In genomic region chr14:76755610-76756390, GRCh38 we compare ENCODE assay signal across 24 cellular contexts.
"Had no signal": no experiment of that assay in that cellular context is flagged by ENCODE, and none has a peak within 500 bp of the region (broad histone marks: within the 10 kb centered on the region; RNA-seq: fewer than 3 reads in every experiment).

No MANE protein-coding gene starts in this region.

- H3K27me3 ChIP-seq: ovary, right lobe of liver, testis, vagina had no signal

- DNase-seq: activated B cell treated with CpG ODN at 0.5 μM for 24 hours; activated CD4-positive, alpha-beta memory T cell treated with anti-CD3 and anti-CD28 coated beads, Interleukin-2, amount 10 ng/mL, durations not matched to agents 7 days and 5 days; activated CD4-positive, alpha-beta T cell treated with anti-CD3 and anti-CD28 coated beads for 4 hours; activated effector memory CD4-positive, alpha-beta T cell treated with anti-CD3 and anti-CD28 coated beads, Interleukin-2, amount 50 U/mL, for 16 hours; activated naive CD4-positive, alpha-beta T cell treated with anti-CD3 and anti-CD28 coated beads, Interleukin-2, amount 10 ng/mL, durations not matched to agents 7 days and 5 days; activated T-cell treated with anti-CD3 and anti-CD28 coated beads, Interleukin-2, amount 50 U/mL, for 72 hours; amygdala; cerebellar nuclear complex; cortex of kidney; effector CD4-positive, alpha-beta T cell; heart right ventricle; left cardiac atrium; naive thymus-derived CD4-positive, alpha-beta T cell; ovary; right lobe of liver; small intestine; stimulated activated CD4-positive, alpha-beta T cell treated with anti-CD3 and anti-CD28 coated beads, Interleukin-2, amount 100 ng/mL, for 24 hours; T1000; testis; trophoblast cell had no signal

- H3K27ac Mint-ChIP-seq: activated B cell treated with CpG ODN at 0.5 μM for 24 hours; activated CD4-positive, alpha-beta memory T cell treated with anti-CD3 and anti-CD28 coated beads, Interleukin-2, amount 10 ng/mL, durations not matched to agents 7 days and 5 days; activated naive CD4-positive, alpha-beta T cell treated with anti-CD3 and anti-CD28 coated beads, Interleukin-2, amount 10 ng/mL, durations not matched to agents 7 days and 5 days; activated T-cell treated with anti-CD3 and anti-CD28 coated beads, Interleukin-2, amount 50 U/mL, for 72 hours; memory B cell; naive thymus-derived CD4-positive, alpha-beta T cell; stimulated activated memory B cell treated with anti-CD40 and anti-IgM and Interleukin-4, amounts not matched to agents 10 μg/mL and 1 μg/mL and 100 μg/mL, for 72 hours; T-helper 1 cell treated with Interleukin-12 subunit alpha and Interleukin-12 subunit beta and Interleukin-4 antibody, amounts not matched to agents 30 μg/mL and 1 μg/mL, for 36 hours had no signal

- H3K4me3 ChIP-seq: heart right ventricle, ovary, right lobe of liver, testis, vagina had no signal

- H3K4me3 Mint-ChIP-seq: activated B cell treated with CpG ODN at 0.5 μM for 24 hours; activated CD4-positive, alpha-beta memory T cell treated with anti-CD3 and anti-CD28 coated beads, Interleukin-2, amount 10 ng/mL, durations not matched to agents 7 days and 5 days; activated naive CD4-positive, alpha-beta T cell treated with anti-CD3 and anti-CD28 coated beads, Interleukin-2, amount 10 ng/mL, durations not matched to agents 7 days and 5 days; activated T-cell treated with anti-CD3 and anti-CD28 coated beads, Interleukin-2, amount 50 U/mL, for 72 hours; memory B cell; naive thymus-derived CD4-positive, alpha-beta T cell; stimulated activated memory B cell treated with anti-CD40 and anti-IgM and Interleukin-4, amounts not matched to agents 10 μg/mL and 1 μg/mL and 100 μg/mL, for 72 hours; T-helper 1 cell treated with Interleukin-12 subunit alpha and Interleukin-12 subunit beta and Interleukin-4 antibody, amounts not matched to agents 30 μg/mL and 1 μg/mL, for 36 hours had no signal

- H3K4me1 Mint-ChIP-seq: memory B cell had no signal

- H3K9me3 Mint-ChIP-seq: activated B cell treated with CpG ODN at 0.5 μM for 24 hours; activated CD4-positive, alpha-beta memory T cell treated with anti-CD3 and anti-CD28 coated beads, Interleukin-2, amount 10 ng/mL, durations not matched to agents 7 days and 5 days; activated naive CD4-positive, alpha-beta T cell treated with anti-CD3 and anti-CD28 coated beads, Interleukin-2, amount 10 ng/mL, durations not matched to agents 7 days and 5 days; activated T-cell treated with anti-CD3 and anti-CD28 coated beads, Interleukin-2, amount 50 U/mL, for 72 hours; memory B cell; stimulated activated memory B cell treated with anti-CD40 and anti-IgM and Interleukin-4, amounts not matched to agents 10 μg/mL and 1 μg/mL and 100 μg/mL, for 72 hours; T-helper 1 cell treated with Interleukin-12 subunit alpha and Interleukin-12 subunit beta and Interleukin-4 antibody, amounts not matched to agents 30 μg/mL and 1 μg/mL, for 36 hours had no signal

- H3K36me3 Mint-ChIP-seq: activated naive CD4-positive, alpha-beta T cell treated with anti-CD3 and anti-CD28 coated beads, Interleukin-2, amount 10 ng/mL, durations not matched to agents 7 days and 5 days; memory B cell; naive thymus-derived CD4-positive, alpha-beta T cell; stimulated activated memory B cell treated with anti-CD40 and anti-IgM and Interleukin-4, amounts not matched to agents 10 μg/mL and 1 μg/mL and 100 μg/mL, for 72 hours had no signal

- H3K27ac ChIP-seq: heart right ventricle, ovary, right lobe of liver, testis, vagina had no signal

- H3K9me3 ChIP-seq: heart right ventricle, ovary, right lobe of liver, testis, vagina had no signal

- H3K36me3 ChIP-seq: heart right ventricle, ovary, right lobe of liver, vagina had no signal

- H3K4me1 ChIP-seq: right lobe of liver had no signal
